In the genomic region with DNA sequence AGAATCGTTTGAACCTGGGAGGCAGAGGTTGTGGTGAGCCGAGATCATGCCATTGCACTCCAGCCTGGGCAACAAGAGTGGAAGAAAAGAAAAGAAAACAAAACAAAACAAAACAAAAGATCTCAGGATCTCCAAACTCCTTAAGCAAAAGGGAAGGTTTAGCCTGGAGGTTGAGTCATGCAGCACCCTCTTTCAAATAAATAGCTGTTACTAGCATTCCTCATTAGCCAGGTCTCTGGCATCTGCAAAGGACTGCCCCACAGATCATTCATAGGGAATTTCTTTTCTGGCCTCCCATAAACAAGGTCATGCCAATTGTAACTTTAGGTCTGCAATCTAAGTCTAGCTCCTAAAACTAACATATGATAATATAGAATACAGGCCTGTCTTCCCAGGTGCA, we compare ENCODE assay signal across 21 cellular contexts. TPM values are rescaled to one million over a fixed set of nuclear protein-coding genes. Genes with fewer than 3 reads are reported as not detected.
DNase-seq lines count a peak whose midpoint lies in the region; ATAC-seq, FAIRE-seq and TF ChIP-seq lines count a peak whose summit lies in the region.
"Had no signal": no experiment of that assay in that cellular context is flagged by ENCODE, and none has a peak within 500 bp of the region (broad histone marks: within the 10 kb centered on the region; RNA-seq: fewer than 3 reads in every experiment).

No MANE protein-coding gene starts in this region.

- DNase-seq in MCF 10A (ENCODE audit: unreplicated experiment) (peak; percentile 43), breast epithelium (ENCODE audit: low spot score in 2 of 2) (no peak), RWPE1 (ENCODE audit: low spot score) (peak; percentile 57), foreskin fibroblast (peak; percentile 53 to 73), D721Med (ENCODE audit: insufficient read length, low spot score) (no peak), OCI-M1 (lab: John Stamatoyannopoulos, UW) (no peak), ACHN (no peak)
- DNase-seq: 8988T; activated CD8-positive, alpha-beta T cell treated with anti-CD3 and anti-CD28 coated beads, Interleukin-2, amount 10 ng/mL, durations not matched to agents 7 days and 5 days; activated T-cell treated with anti-CD3 and anti-CD28 coated beads, Interleukin-2, amount 50 U/mL, for 4 hours; NCI-H1417 treated with DMSO at 0.1 percent for 48 hours; NCI-H2171; NCI-H69; upper lobe of right lung had no signal

- intact Hi-C loops in MCF 10A (cut with micrococcal nuclease), result no loop called here
- intact Hi-C loops in breast epithelium (cut with DNase I; ENCODE audit: low total_unique reads), result no loop called here

- H3K27me3 Mint-ChIP-seq in MCF 10A (ENCODE audit: insufficient read depth, unreplicated experiment), result no peaks in the 10 kb centered on the region

- H3K27ac Mint-ChIP-seq in MCF 10A (ENCODE audit: low read depth, unreplicated experiment), result peak overlapping the region; percentile 97
- H3K27ac Mint-ChIP-seq: activated CD8-positive, alpha-beta T cell treated with anti-CD3 and anti-CD28 coated beads, Interleukin-2, amount 10 ng/mL, durations not matched to agents 7 days and 5 days; activated naive CD4-positive, alpha-beta T cell treated with anti-CD3 and anti-CD28 coated beads, Interleukin-2, amount 50 U/mL, for 72 hours; dendritic cell treated with granulocyte-macrophage colony-stimulating factor and Interleukin-4, amounts not matched to agents 40 ng/mL and 50 ng/mL, for 4 days had no signal

- in situ Hi-C loops in ACHN (cut with HindIII; ENCODE audit: low pct_ligation_motif_present, low pct_unique_long_range_greater_than_20kb, low sequenced_read_pairs), result no loop called here

- no peaks in the 10 kb centered on the region for H3K36me3 ChIP-seq in breast epithelium
- H3K36me3 ChIP-seq: upper lobe of right lung had no signal

- FAIRE-seq in D721Med (lab: Jason Lieb, UNC), result no peak

- H3K36me3 Mint-ChIP-seq in MCF 10A (ENCODE audit: insufficient read depth, unreplicated experiment), result peaks cover 11% of the 10 kb centered on the region
- H3K36me3 Mint-ChIP-seq: activated naive CD4-positive, alpha-beta T cell treated with anti-CD3 and anti-CD28 coated beads, Interleukin-2, amount 50 U/mL, for 72 hours had no signal

- CTCF ChIA-PET in MCF 10A (lab: Yijun Ruan, JAX), result interaction anchor here (0.9 to 4.4 kb wide), 8 partner anchors 12 to 278 kb away, joined by 3 to 28 read pairs (median 6); partner anchors contain the start of gene EDN1
- CTCF ChIA-PET in RWPE1 (lab: Yijun Ruan, JAX), result no interaction called here

- TF ChIP-seq CTCF in MCF 10A (IDR thresholded peaks at IDR 0.05; ENCODE audit: unreplicated experiment) (no peak), breast epithelium (IDR thresholded peaks at IDR 0.05) (no peak), RWPE1 (conservative IDR thresholded peaks at IDR 0.05; ENCODE audit: low read depth) (no peak), foreskin fibroblast (IDR thresholded peaks at IDR 0.05; ENCODE audit: low read depth, low read length) (no peak), D721Med (IDR thresholded peaks at IDR 0.05; ENCODE audit: insufficient read depth, missing control alignments) (no peak)

- TF ChIP-seq POLR2A in breast epithelium (IDR thresholded peaks at IDR 0.05), result no peak

- H3K9me3 ChIP-seq in breast epithelium, result no peaks in the 10 kb centered on the region
- H3K9me3 ChIP-seq: upper lobe of right lung had no signal

- H3K4me3 Mint-ChIP-seq in MCF 10A (ENCODE audit: unreplicated experiment), result no peak overlapping the region
- H3K4me3 Mint-ChIP-seq: activated CD8-positive, alpha-beta T cell treated with anti-CD3 and anti-CD28 coated beads, Interleukin-2, amount 10 ng/mL, durations not matched to agents 7 days and 5 days; activated T-cell treated with anti-CD3 and anti-CD28 coated beads, Interleukin-2, amount 50 U/mL, for 4 hours; dendritic cell treated with granulocyte-macrophage colony-stimulating factor and Interleukin-4, amounts not matched to agents 40 ng/mL and 50 ng/mL, for 4 days; neural crest cell had no signal

- H3K27ac ChIP-seq in breast epithelium, result no peak overlapping the region
- peak overlapping the region; percentile 75 for H3K27ac ChIP-seq in RWPE1
- H3K27ac ChIP-seq: C4-2B, upper lobe of right lung had no signal

- POLR2A ChIA-PET in MCF 10A (lab: Yijun Ruan, JAX), result interaction anchor here (0.6 to 13.7 kb wide), 6 partner anchors 15 to 995 kb away, joined by 3 to 252 read pairs (median 46); partner anchors contain the start of gene EDN1
- POLR2A ChIA-PET in RWPE1 (lab: Yijun Ruan, JAX; ENCODE audit: low non-redundant PET), result no interaction called here

- peaks cover 0 to 4% of the 10 kb centered on the region in 2 donors for H3K4me1 ChIP-seq in breast epithelium

- BruUV-seq in MCF 10A (replicated peaks; lab: Mats Ljungman, UMichigan), result no TSS peak

- H3K4me3 ChIP-seq in breast epithelium (no peak overlapping the region), foreskin fibroblast (ENCODE audit: low read depth in 1 of 2, low read length in 2 of 2) (no peak overlapping the region)
- H3K4me3 ChIP-seq: upper lobe of right lung had no signal

- H3K9me3 Mint-ChIP-seq in MCF 10A (ENCODE audit: unreplicated experiment), result no peaks in the 10 kb centered on the region
- H3K9me3 Mint-ChIP-seq: activated naive CD4-positive, alpha-beta T cell treated with anti-CD3 and anti-CD28 coated beads, Interleukin-2, amount 50 U/mL, for 72 hours; activated T-cell treated with anti-CD3 and anti-CD28 coated beads, Interleukin-2, amount 50 U/mL, for 4 hours; dendritic cell treated with granulocyte-macrophage colony-stimulating factor and Interleukin-4, amounts not matched to agents 40 ng/mL and 50 ng/mL, for 4 days had no signal

- peaks cover 46% of the 10 kb centered on the region for H3K4me1 Mint-ChIP-seq in MCF 10A (ENCODE audit: insufficient read depth, unreplicated experiment)
- H3K4me1 Mint-ChIP-seq: neural crest cell had no signal

- H3K27me3 ChIP-seq in breast epithelium, result no peaks in the 10 kb centered on the region
- H3K27me3 ChIP-seq: upper lobe of right lung had no signal

- ATAC-seq in GM21825 (IDR thresholded peaks at IDR 0.05; ENCODE audit: unreplicated experiment), result no peak
- ATAC-seq: activated CD4-positive, CD25-positive, alpha-beta regulatory T cell treated with anti-CD3 and anti-CD28 coated beads, Interleukin-2, amount 50 U/mL, for 24 hours; activated CD8-positive, alpha-beta T cell treated with anti-CD3 and anti-CD28 coated beads, Interleukin-2, amount 10 ng/mL, durations not matched to agents 7 days and 5 days; activated naive CD4-positive, alpha-beta T cell treated with anti-CD3 and anti-CD28 coated beads, Interleukin-2, amount 50 U/mL, for 72 hours; activated T-cell treated with anti-CD3 and anti-CD28 coated beads, Interleukin-2, amount 50 U/mL, for 4 hours; left lobe of liver; upper lobe of right lung had no signal

RNA-seq across cellular contexts. Expression of gene EDN1, which starts 37.2 kb away (rescaled TPM):
- 1.2 and 2.7 TPM in 2 replicates for total RNA-seq in MCF 10A (2022)
- total RNA-seq in breast epithelium, result 10 to 100 TPM; 11.5 to 51.7 (median 36.8) TPM
- total RNA-seq: activated CD8-positive, alpha-beta T cell treated with anti-CD3 and anti-CD28 coated beads, Interleukin-2, amount 10 ng/mL, durations not matched to agents 7 days and 5 days; neural crest cell had no signal

Comparison
In these comparisons a context has a peak if more than half of its experiments do, and no peak if none do; other contexts are left out.
1. DNase-seq: peak in MCF 10A (single experiment), RWPE1 (single experiment) and foreskin fibroblast (2 of 2); none in breast epithelium (0 of 2), D721Med (single experiment), OCI-M1 (single experiment) and ACHN (single experiment).